In the genomic region with DNA sequence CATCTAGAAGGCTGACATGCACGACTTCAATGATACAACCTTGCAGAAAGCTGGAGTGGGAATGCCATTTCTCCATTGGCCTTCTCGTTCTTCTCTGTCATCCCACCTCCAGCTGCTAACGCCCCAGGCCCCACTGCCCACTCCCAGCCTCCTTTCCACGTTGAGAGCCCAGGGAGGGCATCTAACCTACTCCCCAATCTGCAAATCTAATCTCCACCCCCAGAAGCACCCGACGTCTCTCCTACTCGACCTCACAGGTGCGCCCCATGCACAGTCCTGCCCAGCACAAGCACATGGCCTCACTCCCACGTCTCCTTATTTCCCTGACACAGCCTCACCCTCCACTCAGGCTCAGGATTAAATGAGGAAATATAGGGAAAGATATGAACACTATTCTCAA, we compare ENCODE assay signal across 24 cellular contexts. TPM values are rescaled to one million over a fixed set of nuclear protein-coding genes. Genes with fewer than 3 reads are reported as not detected.
DNase-seq lines count a peak whose midpoint lies in the region; ATAC-seq and TF ChIP-seq lines count a peak whose summit lies in the region.
"Had no signal": no experiment of that assay in that cellular context is flagged by ENCODE, and none has a peak within 500 bp of the region (broad histone marks: within the 10 kb centered on the region; RNA-seq: fewer than 3 reads in every experiment).

No MANE protein-coding gene starts in this region.

- no peak overlapping the region for H3K4me3 Mint-ChIP-seq in activated naive CD4-positive, alpha-beta T cell treated with anti-CD3 and anti-CD28 coated beads, Interleukin-2, amount 50 U/mL, for 24 hours
- H3K4me3 Mint-ChIP-seq: CD14-positive monocyte; CD4-positive, alpha-beta memory T cell; CD4-positive, CD25-positive, alpha-beta regulatory T cell; CD8-positive, alpha-beta memory T cell had no signal

- peaks cover 11% of the 10 kb centered on the region for H3K9me1 ChIP-seq in IMR-90 (ENCODE audit: insufficient read depth, low read length)

- POLR2A ChIA-PET in IMR-90 (lab: Charles Lee; ENCODE audit: unreplicated experiment) = no interaction called here

- no peak for DNase-seq in activated naive CD4-positive, alpha-beta T cell treated with anti-CD3 and anti-CD28 coated beads, Interleukin-2, amount 50 U/mL, for 72 hours (ENCODE audit: low spot score in 2 of 2)
- DNase-seq in IMR-90 (no peak), mesenchymal stem cell (no peak), mesendoderm (no peak), KBM-7 (no peak)
- DNase-seq: 8988T; ACHN; BE2C; C1 segment of cervical spinal cord; CD4-positive, alpha-beta memory T cell; CD4-positive, CD25-positive, alpha-beta regulatory T cell; CD8-positive, alpha-beta memory T cell; COR-L47; DMS 273 treated with DMSO at 0.1 percent for 48 hours; DMS153; DMS53; DMS79; DND-41; EL; GF-D8 had no signal

- CTCF ChIA-PET in IMR-90 (lab: Yijun Ruan, JAX) = interaction anchor here (0.6 to 1.2 kb wide), 2 partner anchors 154 to 391 kb away, joined by 3 read pairs; no protein-coding TSS in a partner anchor

- no TSS peak for BruUV-seq in IMR-90 (replicated peaks; lab: Mats Ljungman, UMichigan)

- H3K79me2 ChIP-seq in mesendoderm (ENCODE audit: control insufficient read depth, insufficient read depth, low read length) = no peaks in the 10 kb centered on the region

- no peaks in the 10 kb centered on the region for H3K36me3 Mint-ChIP-seq in activated naive CD4-positive, alpha-beta T cell treated with anti-CD3 and anti-CD28 coated beads, Interleukin-2, amount 50 U/mL, for 24 hours
- no peaks in the 10 kb centered on the region for H3K36me3 Mint-ChIP-seq in activated naive CD4-positive, alpha-beta T cell treated with anti-CD3 and anti-CD28 coated beads, Interleukin-2, amount 50 U/mL, for 72 hours
- H3K36me3 Mint-ChIP-seq: CD14-positive monocyte; CD4-positive, alpha-beta memory T cell; CD4-positive, CD25-positive, alpha-beta regulatory T cell; CD8-positive, alpha-beta memory T cell had no signal

- H2BK5ac ChIP-seq in IMR-90 (ENCODE audit: low read depth, low read length, poor library complexity, severe bottlenecking) = no peak overlapping the region
- no peak overlapping the region for H2BK5ac ChIP-seq in mesenchymal stem cell (ENCODE audit: low read depth, low read length, poor library complexity, severe bottlenecking)
- no peak overlapping the region for H2BK5ac ChIP-seq in mesendoderm (ENCODE audit: low read length)

- H3K36me3 ChIP-seq in IMR-90 (ENCODE audit: control insufficient read depth, insufficient read depth, low read length) = no peaks in the 10 kb centered on the region
- no peaks in the 10 kb centered on the region for H3K36me3 ChIP-seq in mesenchymal stem cell (ENCODE audit: control insufficient read depth in 1 of 2, insufficient read depth in 2 of 2, low read depth in 1 of 2, low read length in 2 of 2)
- no peaks in the 10 kb centered on the region for H3K36me3 ChIP-seq in mesendoderm (ENCODE audit: control insufficient read depth, insufficient read depth, low read length)
- H3K36me3 ChIP-seq: BE2C, BLaER1 had no signal

- intact Hi-C loops in IMR-90 (cut with micrococcal nuclease) = no loop called here

- no peak overlapping the region; the same call in 2 of the 3 replicates for H2BK15ac ChIP-seq in IMR-90 (ENCODE audit: low read depth, low read length)
- peak overlapping the region; percentile 4 for H2BK15ac ChIP-seq in mesenchymal stem cell (ENCODE audit: low read depth, poor library complexity, severe bottlenecking)
- no peak overlapping the region for H2BK15ac ChIP-seq in mesendoderm (replicated peaks; ENCODE audit: low read depth)

- H2AK9ac ChIP-seq in IMR-90 (replicated peaks; ENCODE audit: low read depth, low read length, poor library complexity) = no peak overlapping the region

- dilution Hi-C loops in IMR-90 (cut with HindIII; ENCODE audit: low sequenced_read_pairs, unreplicated experiment) = no loop called here

- no peak overlapping the region for H4K5ac ChIP-seq in IMR-90 (ENCODE audit: low read depth, low read length)
- no peak overlapping the region for H4K5ac ChIP-seq in mesendoderm (ENCODE audit: low read length)

- no peak overlapping the region for H4K91ac ChIP-seq in IMR-90 (ENCODE audit: insufficient read depth, low read depth, low read length)
- H4K91ac ChIP-seq in mesenchymal stem cell (ENCODE audit: low read length) = no peak overlapping the region

- H2AFZ ChIP-seq in IMR-90 (replicated peaks; ENCODE audit: low read length, poor library complexity) (peak overlapping the region; percentile 37), mesenchymal stem cell (ENCODE audit: low read depth, low read length) (no peak overlapping the region)

- H3K4me2 ChIP-seq in IMR-90 (ENCODE audit: low read depth, low read length) (no peak overlapping the region), mesenchymal stem cell (ENCODE audit: low read length, poor library complexity, severe bottlenecking) (no peak overlapping the region), mesendoderm (ENCODE audit: low read length) (no peak overlapping the region)
- H3K4me2 ChIP-seq: BLaER1 had no signal

- H3K9ac ChIP-seq in IMR-90 (ENCODE audit: low read depth, low read length) (no peak overlapping the region), mesenchymal stem cell (ENCODE audit: low read length) (no peak overlapping the region), mesendoderm (ENCODE audit: low read length) (no peak overlapping the region)
- H3K9ac ChIP-seq: BLaER1 had no signal

- no peak for TF ChIP-seq POLR2A in IMR-90 (IDR thresholded peaks at IDR 0.05; ENCODE audit: low read depth, low read length)

- H2BK120ac ChIP-seq in IMR-90 (ENCODE audit: low read depth, low read length) (no peak overlapping the region), mesenchymal stem cell (ENCODE audit: low read depth, low read length) (no peak overlapping the region), mesendoderm (ENCODE audit: low read depth, low read length) (no peak overlapping the region)

- no peak for ATAC-seq in activated naive CD4-positive, alpha-beta T cell treated with anti-CD3 and anti-CD28 coated beads, Interleukin-2, amount 50 U/mL, for 72 hours
- no peak for ATAC-seq in IMR-90 (ENCODE audit: low read depth)

- H3K27ac ChIP-seq in IMR-90 (ENCODE audit: insufficient read depth, low read length) (no peak overlapping the region), mesenchymal stem cell (ENCODE audit: low read length, poor library complexity, severe bottlenecking) (no peak overlapping the region), mesendoderm (ENCODE audit: low read depth, low read length) (no peak overlapping the region)
- H3K27ac ChIP-seq: BLaER1 had no signal

- H3K23ac ChIP-seq in IMR-90 (ENCODE audit: low read depth, low read length) (no peak overlapping the region), mesenchymal stem cell (ENCODE audit: low read length in 2 of 2) (no peak overlapping the region), mesendoderm (ENCODE audit: low read length) (no peak overlapping the region)

- no peaks in the 10 kb centered on the region for H4K20me1 ChIP-seq in IMR-90 (ENCODE audit: insufficient read depth, low read length)
- H4K20me1 ChIP-seq: BLaER1 had no signal

- H3K56ac ChIP-seq in IMR-90 (ENCODE audit: extremely low read depth, insufficient read depth, low read length) (no peak overlapping the region), mesendoderm (ENCODE audit: low read length) (no peak overlapping the region)

- H2BK12ac ChIP-seq in mesenchymal stem cell (ENCODE audit: low read length in 2 of 2) = peak overlapping the region; percentile 22 to 32

- no peak for TF ChIP-seq RAD21 in IMR-90 (IDR thresholded peaks at IDR 0.05; ENCODE audit: low read length)

- peak overlapping the region; percentile 80; the same call in 1 of the 2 replicates for H2AK5ac ChIP-seq in IMR-90 (ENCODE audit: low read depth, low read length)
- H2AK5ac ChIP-seq in mesenchymal stem cell (ENCODE audit: low read length, severe bottlenecking) = no peak overlapping the region
- no peak overlapping the region for H2AK5ac ChIP-seq in mesendoderm (ENCODE audit: low read length)

- no peaks in the 10 kb centered on the region for H3K27me3 ChIP-seq in IMR-90 (ENCODE audit: control insufficient read depth, insufficient read depth, low read length)
- H3K27me3 ChIP-seq in mesenchymal stem cell (ENCODE audit: control insufficient read depth in 1 of 2, insufficient read depth in 1 of 2, low read length in 2 of 2) = peaks cover 0 to 7% of the 10 kb centered on the region in 2 experiments
- no peaks in the 10 kb centered on the region for H3K27me3 ChIP-seq in mesendoderm (ENCODE audit: insufficient read depth, low read length, poor library complexity)
- H3K27me3 ChIP-seq: BE2C, BLaER1 had no signal

- in situ Hi-C loops in IMR-90 (cut with MboI; ENCODE audit: low sequenced_read_pairs) = loop anchor here (10.0 to 25.0 kb wide), 2 partner anchors 323 to 760 kb away; no protein-coding TSS in a partner anchor
- in situ Hi-C loops in KBM-7 (cut with MboI; ENCODE audit: low pct_unique_long_range_greater_than_20kb, low sequenced_read_pairs) = loop anchor here (25.0 kb wide), 1 partner anchor 760 kb away; no protein-coding TSS in a partner anchor

- no peak overlapping the region for H3K14ac ChIP-seq in IMR-90 (replicated peaks; ENCODE audit: low read depth, low read length)
- H3K14ac ChIP-seq in mesenchymal stem cell (ENCODE audit: low read length in 2 of 2) = no peak overlapping the region

- peak overlapping the region; percentile 47 for H3K27ac Mint-ChIP-seq in activated naive CD4-positive, alpha-beta T cell treated with anti-CD3 and anti-CD28 coated beads, Interleukin-2, amount 50 U/mL, for 24 hours
- H3K27ac Mint-ChIP-seq in activated naive CD4-positive, alpha-beta T cell treated with anti-CD3 and anti-CD28 coated beads, Interleukin-2, amount 50 U/mL, for 72 hours = peak overlapping the region in 1 of 2 donors; percentile 8
- H3K27ac Mint-ChIP-seq: CD14-positive monocyte; CD4-positive, alpha-beta memory T cell; CD4-positive, CD25-positive, alpha-beta regulatory T cell; CD8-positive, alpha-beta memory T cell had no signal

- H3K4me1 Mint-ChIP-seq in activated naive CD4-positive, alpha-beta T cell treated with anti-CD3 and anti-CD28 coated beads, Interleukin-2, amount 50 U/mL, for 24 hours = no peaks in the 10 kb centered on the region

- no peak overlapping the region for H3K18ac ChIP-seq in IMR-90 (ENCODE audit: low read depth, low read length)
- peak overlapping the region in 1 of 2 experiments; percentile 1 for H3K18ac ChIP-seq in mesenchymal stem cell (ENCODE audit: low read depth in 1 of 2, low read length in 2 of 2)
- no peak overlapping the region for H3K18ac ChIP-seq in mesendoderm (ENCODE audit: low read length)

- H3K9me3 ChIP-seq in IMR-90 (ENCODE audit: control insufficient read depth, insufficient read depth, low read length) (no peaks in the 10 kb centered on the region), mesenchymal stem cell (ENCODE audit: control insufficient read depth, low read length) (no peaks in the 10 kb centered on the region)
- H3K9me3 ChIP-seq: BE2C, BLaER1 had no signal

- peak overlapping the region; percentile 29 for H3K4ac ChIP-seq in IMR-90 (ENCODE audit: low read depth, low read length)
- no peak overlapping the region for H3K4ac ChIP-seq in mesenchymal stem cell (ENCODE audit: low read depth in 1 of 2, low read length in 2 of 2)
- no peak overlapping the region for H3K4ac ChIP-seq in mesendoderm (ENCODE audit: low read depth, low read length)

- H3K4me3 ChIP-seq in IMR-90 (ENCODE audit: insufficient read depth, low read depth, low read length) (no peak overlapping the region), mesenchymal stem cell (ENCODE audit: insufficient read depth in 1 of 2, low read depth in 1 of 2, low read length in 2 of 2) (no peak overlapping the region), mesendoderm (ENCODE audit: low read length) (no peak overlapping the region)
- H3K4me3 ChIP-seq: BLaER1 had no signal

- H3K79me1 ChIP-seq in IMR-90 (ENCODE audit: low read depth in 1 of 2, low read length in 2 of 2) (no peaks in the 10 kb centered on the region; a peak in 1 of 4 replicates), mesenchymal stem cell (replicated peaks; ENCODE audit: low read length, poor library complexity, severe bottlenecking) (no peaks in the 10 kb centered on the region), mesendoderm (ENCODE audit: low read length) (no peaks in the 10 kb centered on the region)

- no peak for TF ChIP-seq CTCF in IMR-90 (conservative IDR thresholded peaks at IDR 0.05; ENCODE audit: low read depth, low read length)

- H3K4me1 ChIP-seq in IMR-90 (ENCODE audit: control insufficient read depth, insufficient read depth, low read length) = peaks cover 11% of the 10 kb centered on the region
- H3K4me1 ChIP-seq in mesenchymal stem cell (ENCODE audit: control insufficient read depth, insufficient read depth, low read depth, low read length) = no peaks in the 10 kb centered on the region
- H3K4me1 ChIP-seq in mesendoderm (ENCODE audit: control insufficient read depth, low read depth, low read length) = no peaks in the 10 kb centered on the region
- H3K4me1 ChIP-seq: BE2C, BLaER1 had no signal

- H3K27me3 Mint-ChIP-seq in activated naive CD4-positive, alpha-beta T cell treated with anti-CD3 and anti-CD28 coated beads, Interleukin-2, amount 50 U/mL, for 24 hours = peaks cover 7% of the 10 kb centered on the region

- WGBS in IMR-90 (ENCODE audit: extremely low coverage in 2 of 2, insufficient read length in 1 of 2), 2 experiments = 59% methylated on average over 4 of the region's 9 CpGs; no CpG with 5 or more reads in 1 of the 2 experiments
- 88% methylated on average over 8 of the region's 9 CpGs for WGBS in mesenchymal stem cell
- WGBS in mesendoderm (ENCODE audit: extremely low coverage, insufficient coverage, low lambda C conversion rate) = no CpG with 5 or more reads among the region's 9 CpGs

- H3K9me3 Mint-ChIP-seq in activated naive CD4-positive, alpha-beta T cell treated with anti-CD3 and anti-CD28 coated beads, Interleukin-2, amount 50 U/mL, for 24 hours = no peaks in the 10 kb centered on the region
- no peaks in the 10 kb centered on the region for H3K9me3 Mint-ChIP-seq in activated naive CD4-positive, alpha-beta T cell treated with anti-CD3 and anti-CD28 coated beads, Interleukin-2, amount 50 U/mL, for 72 hours
- H3K9me3 Mint-ChIP-seq: CD4-positive, alpha-beta memory T cell; CD8-positive, alpha-beta memory T cell had no signal

- H4K8ac ChIP-seq in IMR-90 (ENCODE audit: low read depth in 2 of 2, low read length in 2 of 2) = no peak overlapping the region
- H4K8ac ChIP-seq in mesenchymal stem cell (ENCODE audit: low read length) = no peak overlapping the region
- no peak overlapping the region for H4K8ac ChIP-seq in mesendoderm (ENCODE audit: low read depth, low read length)

- 0 out of 2 replicates have a peak overlapping the region, but pooled peaks have one; percentile 54 for H2BK20ac ChIP-seq in IMR-90 (ENCODE audit: low read depth, low read length)

RNA-seq across cellular contexts. Expression of a gene that starts 33.4 kb away (rescaled TPM):
- total RNA-seq in activated naive CD4-positive, alpha-beta T cell treated with anti-CD3 and anti-CD28 coated beads, Interleukin-2, amount 50 U/mL, for 72 hours = not detected
- total RNA-seq in IMR-90 (2012; rRNA removed) = 0.90 and 1.1 TPM in 2 replicates
- polyA plus RNA-seq in IMR-90 (2012; rRNA removed) = 2.9 and 5.3 TPM in 2 replicates
- polyA plus RNA-seq in IMR-90 (2012; cell fraction: cytosol; rRNA removed) = 10.0 and 10.9 TPM in 2 replicates
- polyA plus RNA-seq in IMR-90 (2012; cell fraction: nucleus; rRNA removed; ENCODE audit: low replicate concordance) = 11.1 and 16.2 TPM in 2 replicates
- polyA plus RNA-seq in mesenchymal stem cell (2013, experiment 1 of 2) = 1.8 TPM
- 1.7 TPM for polyA plus RNA-seq in mesenchymal stem cell (2013, experiment 2 of 2)
- 0.35 TPM for polyA plus RNA-seq in mesendoderm (2013, experiment 1 of 2)
- polyA plus RNA-seq in mesendoderm (2013, experiment 2 of 2) = 0.36 TPM
- total RNA-seq: A673; CD8-positive, alpha-beta memory T cell had no signal
- polyA plus RNA-seq: CD4-positive, alpha-beta memory T cell had no signal
